In the genomic region with DNA sequence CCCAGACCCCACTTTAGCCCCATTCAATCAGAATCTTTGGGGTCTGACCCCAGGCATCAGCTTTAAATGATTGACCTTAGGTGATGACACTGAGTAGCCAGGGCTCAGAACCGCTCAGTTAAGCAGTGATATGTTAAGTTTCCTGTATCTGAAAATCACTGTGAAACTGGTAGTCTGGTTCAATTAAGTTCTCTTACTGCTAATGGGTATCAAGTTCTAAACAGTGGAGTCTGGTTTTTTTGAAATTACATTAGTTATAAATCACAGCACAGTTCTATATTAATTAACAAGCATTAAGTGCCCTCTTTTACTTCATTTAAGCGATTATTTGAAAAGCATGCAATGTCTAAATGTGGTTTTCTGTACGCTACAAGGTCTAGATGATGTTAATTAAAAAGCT, we compare ENCODE assay signal across 2 cellular contexts.
TF ChIP-seq lines count a peak whose summit lies in the region.

No MANE protein-coding gene starts in this region.

TF ChIP-seq in SK-N-SH, 30 proteins besides CTCF, POLR2A, EP300 and RAD21:
- TF ChIP-seq RCOR1 (IDR thresholded peaks at IDR 0.05; ENCODE audit: low read length) (peak; percentile 43; the same call in 1 of the 2 replicates), TCF12 (IDR thresholded peaks at IDR 0.05) (no peak), GABPA (IDR thresholded peaks at IDR 0.05; ENCODE audit: low read depth) (no peak)

TF ChIP-seq in K562, 482 proteins besides CTCF, POLR2A, EP300 and RAD21:
- TF ChIP-seq GATAD2B (IDR thresholded peaks at IDR 0.05; ENCODE audit: borderline replicate concordance) (no peak), MAFF (IDR thresholded peaks at IDR 0.05; ENCODE audit: low read length) (no peak), KHSRP (IDR thresholded peaks at IDR 0.05) (no peak), ZKSCAN1 (IDR thresholded peaks at IDR 0.05; ENCODE audit: low read depth, low read length) (no peak), YBX1 (IDR thresholded peaks at IDR 0.05) (no peak), KLF10 (CRISPR knock-in tag; IDR thresholded peaks at IDR 0.05) (no peak), SRSF3 (IDR thresholded peaks at IDR 0.05; ENCODE audit: insufficient read depth, low read length) (no peak)
- TF ChIP-seq, protein P1, sequence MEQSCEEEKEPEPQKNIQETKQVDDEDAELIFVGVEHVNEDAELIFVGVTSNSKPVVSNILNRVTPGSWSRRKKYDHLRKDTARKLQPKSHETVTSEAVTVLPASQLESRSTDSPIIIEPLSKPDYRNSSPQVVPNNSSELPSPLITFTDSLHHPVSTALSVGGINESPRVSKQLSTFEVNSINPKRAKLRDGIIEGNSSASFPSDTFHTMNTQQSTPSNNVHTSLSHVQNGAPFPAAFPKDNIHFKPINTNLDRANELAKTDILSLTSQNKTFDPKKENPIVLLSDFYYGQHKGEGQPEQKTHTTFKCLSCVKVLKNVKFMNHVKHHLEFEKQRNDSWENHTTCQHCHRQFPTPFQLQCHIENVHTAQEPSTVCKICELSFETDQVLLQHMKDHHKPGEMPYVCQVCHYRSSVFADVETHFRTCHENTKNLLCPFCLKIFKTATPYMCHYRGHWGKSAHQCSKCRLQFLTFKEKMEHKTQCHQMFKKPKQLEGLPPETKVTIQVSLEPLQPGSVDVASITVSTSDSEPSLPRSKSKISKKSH (CRISPR knock-in tag; IDR thresholded peaks at IDR 0.05), result no peak
